Comparison of ENCODE assay signal across 9 cellular contexts in genomic region chr11:1335264-1335810, GRCh38. TPM values are rescaled to one million over a fixed set of nuclear protein-coding genes. Genes with fewer than 3 reads are reported as not detected.
DNase-seq lines count a peak whose midpoint lies in the region; FAIRE-seq and TF ChIP-seq lines count a peak whose summit lies in the region.
"Had no signal": no experiment of that assay in that cellular context is flagged by ENCODE, and none has a peak within 500 bp of the region (broad histone marks: within the 10 kb centered on the region; RNA-seq: fewer than 3 reads in every experiment).

No MANE protein-coding gene starts in this region.

- peaks cover 13% of the 10 kb centered on the region for H3K4me1 Mint-ChIP-seq in T-helper 2 cell treated with Interferon-gamma antibody and Interleukin-4, amounts not matched to agents 5 μg/mL and 100 μg/mL, for 36 hours (ENCODE audit: low read depth)
- peaks cover 17% of the 10 kb centered on the region for H3K4me1 Mint-ChIP-seq in activated CD4-positive, alpha-beta memory T cell treated with anti-CD3 and anti-CD28 coated beads, Interleukin-2, amount 10 ng/mL, durations not matched to agents 7 days and 5 days

- CTCF ChIA-PET in activated CD4-positive, alpha-beta memory T cell treated with anti-CD3 and anti-CD28 coated beads, Interleukin-2, amount 10 ng/mL, durations not matched to agents 7 days and 5 days (lab: Charles Lee), result no interaction called here

- H3K9me3 ChIP-seq in hepatocyte (ENCODE audit: low read depth) (no peaks in the 10 kb centered on the region), smooth muscle cell (replicated peaks; ENCODE audit: low read depth) (no peaks in the 10 kb centered on the region)

- H2AFZ ChIP-seq in hepatocyte (no peak overlapping the region), smooth muscle cell (ENCODE audit: low read depth) (no peak overlapping the region)

- H3K9me2 ChIP-seq in hepatocyte (replicated peaks; ENCODE audit: insufficient read depth), result no peaks in the 10 kb centered on the region

- H3K27me3 ChIP-seq in hepatocyte (peaks cover 4% of the 10 kb centered on the region), smooth muscle cell (ENCODE audit: low read depth) (no peaks in the 10 kb centered on the region)

- peak overlapping the region; percentile 22 for H3K27ac Mint-ChIP-seq in T-helper 2 cell treated with Interferon-gamma antibody and Interleukin-4, amounts not matched to agents 5 μg/mL and 100 μg/mL, for 36 hours
- no peak overlapping the region for H3K27ac Mint-ChIP-seq in activated CD4-positive, alpha-beta memory T cell treated with anti-CD3 and anti-CD28 coated beads, Interleukin-2, amount 10 ng/mL, durations not matched to agents 7 days and 5 days

- H3K9me3 Mint-ChIP-seq in T-helper 2 cell treated with Interferon-gamma antibody and Interleukin-4, amounts not matched to agents 5 μg/mL and 100 μg/mL, for 36 hours, result peaks cover 8% of the 10 kb centered on the region
- no peaks in the 10 kb centered on the region for H3K9me3 Mint-ChIP-seq in activated CD4-positive, alpha-beta memory T cell treated with anti-CD3 and anti-CD28 coated beads, Interleukin-2, amount 10 ng/mL, durations not matched to agents 7 days and 5 days

- H3K79me2 ChIP-seq in hepatocyte (no peaks in the 10 kb centered on the region), smooth muscle cell (ENCODE audit: low read depth) (no peaks in the 10 kb centered on the region)

- H3K4me3 ChIP-seq in hepatocyte, result no peak overlapping the region
- H3K4me3 ChIP-seq in smooth muscle cell, result peak overlapping the region; percentile 46

- H4K20me1 ChIP-seq in hepatocyte (ENCODE audit: insufficient read depth, poor library complexity, severe bottlenecking), result no peaks in the 10 kb centered on the region
- H4K20me1 ChIP-seq in smooth muscle cell (ENCODE audit: low read depth), result no peaks in the 10 kb centered on the region

- H3K4me1 ChIP-seq in hepatocyte (ENCODE audit: insufficient read depth) (peaks cover 24% of the 10 kb centered on the region), smooth muscle cell (ENCODE audit: low read depth) (peaks cover 7% of the 10 kb centered on the region)

- H3F3A ChIP-seq in smooth muscle cell (ENCODE audit: low read depth), result no peaks in the 10 kb centered on the region

- no peak for TF ChIP-seq CTCF in hepatocyte (IDR thresholded peaks at IDR 0.05; ENCODE audit: poor library complexity)
- TF ChIP-seq CTCF in smooth muscle cell (IDR thresholded peaks at IDR 0.05; ENCODE audit: borderline replicate concordance, insufficient read depth, poor library complexity, severe bottlenecking), result no peak

- H3K27me3 Mint-ChIP-seq in T-helper 2 cell treated with Interferon-gamma antibody and Interleukin-4, amounts not matched to agents 5 μg/mL and 100 μg/mL, for 36 hours (ENCODE audit: low read depth), result peaks cover 18% of the 10 kb centered on the region
- H3K27me3 Mint-ChIP-seq in activated CD4-positive, alpha-beta memory T cell treated with anti-CD3 and anti-CD28 coated beads, Interleukin-2, amount 10 ng/mL, durations not matched to agents 7 days and 5 days, result peaks cover 16% of the 10 kb centered on the region

- no peak for FAIRE-seq in GM19239 (lab: Jason Lieb, UNC)
- FAIRE-seq: A204.1 had no signal

- no peak overlapping the region for H3K9ac ChIP-seq in smooth muscle cell (ENCODE audit: low read depth)

- H3K4me3 Mint-ChIP-seq in T-helper 2 cell treated with Interferon-gamma antibody and Interleukin-4, amounts not matched to agents 5 μg/mL and 100 μg/mL, for 36 hours, result peak overlapping the region; percentile 76
- H3K4me3 Mint-ChIP-seq in activated CD4-positive, alpha-beta memory T cell treated with anti-CD3 and anti-CD28 coated beads, Interleukin-2, amount 10 ng/mL, durations not matched to agents 7 days and 5 days, result peak overlapping the region; percentile 67

- H3K36me3 Mint-ChIP-seq in T-helper 2 cell treated with Interferon-gamma antibody and Interleukin-4, amounts not matched to agents 5 μg/mL and 100 μg/mL, for 36 hours (ENCODE audit: low read depth), result peaks cover 3% of the 10 kb centered on the region
- H3K36me3 Mint-ChIP-seq in activated CD4-positive, alpha-beta memory T cell treated with anti-CD3 and anti-CD28 coated beads, Interleukin-2, amount 10 ng/mL, durations not matched to agents 7 days and 5 days (ENCODE audit: low read depth), result no peaks in the 10 kb centered on the region

- no peak for DNase-seq in T-helper 2 cell treated with Interferon-gamma antibody and Interleukin-4, amounts not matched to agents 5 μg/mL and 100 μg/mL, for 36 hours (ENCODE audit: low spot score)
- no peak for DNase-seq in T-helper 2 cell
- no peak for DNase-seq in activated CD4-positive, alpha-beta memory T cell treated with anti-CD3 and anti-CD28 coated beads, Interleukin-2, amount 10 ng/mL, durations not matched to agents 7 days and 5 days
- DNase-seq in hepatocyte (ENCODE audit: low spot score), result no peak
- no peak for DNase-seq in smooth muscle cell (lab: John Stamatoyannopoulos, UW; ENCODE audit: unreplicated experiment)
- DNase-seq in GM19239 (ENCODE audit: insufficient read length, low spot score), result no peak
- no peak for DNase-seq in NCI-H2029 treated with DMSO at 0.1 percent for 48 hours (lab: John Stamatoyannopoulos, UW)
- no peak for DNase-seq in NCI-H2081 (lab: John Stamatoyannopoulos, UW)

- WGBS in hepatocyte (ENCODE audit: low lambda C conversion rate, missing lambda C conversion rate), result 93% methylated on average over 10 of the region's 10 CpGs
- 90% methylated on average over 10 of the region's 10 CpGs for WGBS in smooth muscle cell (ENCODE audit: low lambda C conversion rate)

- H3K27ac ChIP-seq in hepatocyte, result no peak overlapping the region
- H3K27ac ChIP-seq in smooth muscle cell (ENCODE audit: low read depth), result no peak overlapping the region

- H3K36me3 ChIP-seq in hepatocyte (replicated peaks; ENCODE audit: insufficient read depth, low read depth) (no peaks in the 10 kb centered on the region), smooth muscle cell (ENCODE audit: low read depth) (no peaks in the 10 kb centered on the region)

- POLR2A ChIA-PET in activated CD4-positive, alpha-beta memory T cell treated with anti-CD3 and anti-CD28 coated beads, Interleukin-2, amount 10 ng/mL, durations not matched to agents 7 days and 5 days (lab: Charles Lee), result interaction anchor here (1.8 to 2.8 kb wide), 2 partner anchors 25 to 72 kb away, joined by 5 to 18 read pairs; partner anchors contain the start of gene TOLLIP

- H3K4me2 ChIP-seq in hepatocyte (peak overlapping the region; percentile 97), smooth muscle cell (peak overlapping the region; percentile 89)

RNA-seq across cellular contexts. Expression of gene TOLLIP, which starts 25.9 kb away (rescaled TPM):
- total RNA-seq in activated CD4-positive, alpha-beta memory T cell treated with anti-CD3 and anti-CD28 coated beads, Interleukin-2, amount 10 ng/mL, durations not matched to agents 7 days and 5 days, result 10 to 100 TPM; 33.9 to 36.8 TPM
- total RNA-seq in hepatocyte (33.3 and 40.9 TPM in 2 replicates), smooth muscle cell (13.3 and 20.3 TPM in 2 replicates)
- polyA plus RNA-seq in hepatocyte (80.9 and 84.0 TPM in 2 replicates), smooth muscle cell (60.0 and 63.0 TPM in 2 replicates)

RNA-seq across cellular contexts. Expression of gene BRSK2, which starts 54.4 kb away (rescaled TPM):
- under 1 TPM in 1 of 2 experiments, not detected in 1; 0.18 TPM for total RNA-seq in activated CD4-positive, alpha-beta memory T cell treated with anti-CD3 and anti-CD28 coated beads, Interleukin-2, amount 10 ng/mL, durations not matched to agents 7 days and 5 days
- 4.7 and 6.8 TPM in 2 replicates for total RNA-seq in hepatocyte
- 13.6 and 15.1 TPM in 2 replicates for polyA plus RNA-seq in hepatocyte
- total RNA-seq in smooth muscle cell, result 0.27 and 5.2 TPM in 2 replicates
- polyA plus RNA-seq in smooth muscle cell, result 1.5 and 2.3 TPM in 2 replicates
